ENCODE assay signal across 2 cellular contexts in the genomic region with DNA sequence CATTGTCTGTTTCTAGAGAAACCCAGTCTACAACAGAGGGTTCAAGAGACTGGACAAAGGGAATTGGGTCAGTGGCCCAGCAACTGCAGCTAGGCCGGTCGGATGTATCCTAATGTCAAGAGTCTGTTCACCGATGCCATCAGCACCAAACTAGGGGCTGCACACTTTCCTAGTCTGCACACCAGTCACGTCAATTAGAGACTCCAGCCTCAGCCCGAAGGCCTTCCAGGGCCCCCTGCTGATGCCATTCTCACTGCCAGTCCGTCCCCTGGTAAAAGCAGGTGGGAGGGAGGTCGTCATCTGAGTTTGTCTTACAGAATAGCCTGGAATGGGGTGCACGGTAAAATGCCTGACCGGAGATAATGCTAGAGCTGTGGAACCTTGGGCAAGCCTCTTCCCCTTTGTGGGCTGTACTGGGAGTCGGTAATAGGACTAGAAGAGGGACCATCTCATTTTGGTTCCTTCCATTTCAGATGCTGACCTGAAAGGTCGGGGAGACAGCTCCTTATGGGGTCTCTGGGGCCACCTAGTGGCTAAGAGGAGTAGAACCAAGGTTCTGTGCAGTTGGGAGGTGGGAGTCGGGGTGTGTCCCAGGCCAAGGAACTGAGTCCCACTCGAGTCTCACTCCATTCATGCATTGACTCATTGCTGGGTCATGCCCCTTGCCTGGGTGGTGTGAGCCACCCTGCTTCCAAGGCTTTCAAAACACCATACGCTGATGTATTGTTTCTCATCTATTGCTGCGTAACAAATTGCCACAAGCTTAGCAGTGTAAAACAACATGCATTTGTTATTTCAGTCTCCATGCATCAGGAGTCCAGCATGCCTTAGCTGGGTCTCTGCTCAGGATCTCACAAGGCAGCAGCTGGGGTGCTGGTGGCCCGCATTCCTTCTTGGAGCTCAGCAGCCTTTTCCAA.
TF ChIP-seq lines count a peak whose summit lies in the region.

No MANE protein-coding gene starts in this region.

TF ChIP-seq in A549, 52 proteins besides CTCF, POLR2A, EP300 and RAD21 (continued from another document):
- 0 out of 2 replicates have a peak, but pooled peaks have one; percentile 22 for TF ChIP-seq TP53 (CRISPR knock-in tag; IDR thresholded peaks at IDR 0.05)
- peak; percentile 67 for TF ChIP-seq SMC3 (IDR thresholded peaks at IDR 0.05)
- peak in 1 of 2 experiments; percentile 53; a peak in 1 of 5 replicates for TF ChIP-seq JUN (IDR thresholded peaks at IDR 0.05)
- no peak for TF ChIP-seq CEBPB (IDR thresholded peaks at IDR 0.05)
TF ChIP-seq in A549: peak in this region for 4.

TF ChIP-seq in GM12891, 5 proteins besides CTCF, POLR2A, EP300 and RAD21 (continued from another document):
- TF ChIP-seq TAF1 (IDR thresholded peaks at IDR 0.05; ENCODE audit: low read depth, low read length) (no peak), POU2F2 (IDR thresholded peaks at IDR 0.05; ENCODE audit: low read depth, low read length) (no peak), SPI1 (IDR thresholded peaks at IDR 0.05; ENCODE audit: low read depth, low read length) (no peak), POLR2AphosphoS5 (IDR thresholded peaks at IDR 0.05; ENCODE audit: low read depth, low read length) (no peak)
